In the genomic region with DNA sequence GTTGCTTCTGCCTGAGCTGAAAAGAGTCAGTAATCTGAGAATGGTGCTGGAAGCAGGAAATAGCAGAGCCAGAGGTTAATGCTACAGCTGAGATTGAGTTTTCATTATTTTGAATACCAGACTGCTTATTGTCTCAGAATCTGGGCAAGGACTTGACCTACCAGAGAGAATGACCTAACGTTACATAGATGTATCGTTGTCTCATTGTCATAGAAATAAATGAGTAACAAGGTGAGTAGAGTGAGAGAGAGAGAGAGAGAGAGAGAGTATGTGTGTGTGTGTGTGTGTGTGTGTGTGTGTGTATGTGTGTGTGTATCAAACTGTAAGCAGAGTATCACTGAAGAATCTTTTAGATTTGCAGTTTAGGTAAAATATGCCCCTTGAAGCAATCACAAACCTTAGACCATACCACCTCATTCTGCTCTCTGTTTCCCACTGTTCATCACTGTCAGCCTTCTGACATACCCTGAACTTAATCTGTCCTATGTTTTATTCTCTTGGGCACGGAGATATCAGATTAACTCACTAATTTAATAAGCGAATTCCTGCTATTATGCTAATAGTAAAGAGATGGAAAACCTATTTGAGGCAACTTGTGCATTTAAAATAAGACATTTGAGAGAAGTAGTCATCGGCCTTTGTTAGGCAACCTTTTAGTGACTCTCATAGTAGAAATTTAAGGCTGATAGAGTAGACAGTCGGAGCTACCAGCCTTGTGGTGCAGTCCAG, we compare ENCODE assay signal across 1 cellular context.
A peak's percentile ranks its signal among the peaks of the same experiment; 100 is the strongest.
TF ChIP-seq lines count a peak whose summit lies in the region.

No MANE protein-coding gene starts in this region.

TF ChIP-seq in SK-N-SH, 30 proteins besides CTCF, POLR2A, EP300 and RAD21 (continued from another document):
- TF ChIP-seq TEAD4 (IDR thresholded peaks at IDR 0.05; ENCODE audit: borderline replicate concordance, insufficient read depth) (peak; percentile 93; the same call in 1 of the 2 replicates), SMC3 (IDR thresholded peaks at IDR 0.05; ENCODE audit: low read depth, low read length) (no peak), NFIC (IDR thresholded peaks at IDR 0.05; ENCODE audit: borderline replicate concordance) (peak; percentile 89), FOSL2 (IDR thresholded peaks at IDR 0.05; ENCODE audit: borderline replicate concordance, low read depth) (peak; percentile 87), RFX5 (IDR thresholded peaks at IDR 0.05; ENCODE audit: low read length) (0 out of 2 replicates have a peak, but pooled peaks have one; percentile 11), FOXM1 (IDR thresholded peaks at IDR 0.05; ENCODE audit: low read depth) (peak; percentile 85; the same call in 1 of the 2 replicates), RXRA (IDR thresholded peaks at IDR 0.05; ENCODE audit: borderline replicate concordance, low read depth) (peak; percentile 96), RCOR1 (IDR thresholded peaks at IDR 0.05; ENCODE audit: low read length) (peak; percentile 33), MEF2A (IDR thresholded peaks at IDR 0.05; ENCODE audit: borderline replicate concordance, low read depth) (peak; percentile 83), REST (IDR thresholded peaks at IDR 0.05; ENCODE audit: low read depth, low read length) (peak; percentile 31; the same call in 1 of the 2 replicates), JUND (IDR thresholded peaks at IDR 0.05) (peak; percentile 95), GABPA (IDR thresholded peaks at IDR 0.05; ENCODE audit: low read depth) (peak; percentile 38; the same call in 1 of the 2 replicates), ELF1 (IDR thresholded peaks at IDR 0.05) (peak; percentile 61; the same call in 1 of the 2 replicates), TCF12 (IDR thresholded peaks at IDR 0.05) (peak; percentile 93)
- TF ChIP-seq, protein P1, sequence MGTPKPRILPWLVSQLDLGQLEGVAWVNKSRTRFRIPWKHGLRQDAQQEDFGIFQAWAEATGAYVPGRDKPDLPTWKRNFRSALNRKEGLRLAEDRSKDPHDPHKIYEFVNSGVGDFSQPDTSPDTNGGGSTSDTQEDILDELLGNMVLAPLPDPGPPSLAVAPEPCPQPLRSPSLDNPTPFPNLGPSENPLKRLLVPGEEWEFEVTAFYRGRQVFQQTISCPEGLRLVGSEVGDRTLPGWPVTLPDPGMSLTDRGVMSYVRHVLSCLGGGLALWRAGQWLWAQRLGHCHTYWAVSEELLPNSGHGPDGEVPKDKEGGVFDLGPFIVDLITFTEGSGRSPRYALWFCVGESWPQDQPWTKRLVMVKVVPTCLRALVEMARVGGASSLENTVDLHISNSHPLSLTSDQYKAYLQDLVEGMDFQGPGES (IDR thresholded peaks at IDR 0.05; ENCODE audit: low read depth, low read length): no peak
- TF ChIP-seq, protein P2, sequence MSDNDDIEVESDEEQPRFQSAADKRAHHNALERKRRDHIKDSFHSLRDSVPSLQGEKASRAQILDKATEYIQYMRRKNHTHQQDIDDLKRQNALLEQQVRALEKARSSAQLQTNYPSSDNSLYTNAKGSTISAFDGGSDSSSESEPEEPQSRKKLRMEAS (IDR thresholded peaks at IDR 0.05; ENCODE audit: low read depth): peak; percentile 86
- TF ChIP-seq, protein P3, sequence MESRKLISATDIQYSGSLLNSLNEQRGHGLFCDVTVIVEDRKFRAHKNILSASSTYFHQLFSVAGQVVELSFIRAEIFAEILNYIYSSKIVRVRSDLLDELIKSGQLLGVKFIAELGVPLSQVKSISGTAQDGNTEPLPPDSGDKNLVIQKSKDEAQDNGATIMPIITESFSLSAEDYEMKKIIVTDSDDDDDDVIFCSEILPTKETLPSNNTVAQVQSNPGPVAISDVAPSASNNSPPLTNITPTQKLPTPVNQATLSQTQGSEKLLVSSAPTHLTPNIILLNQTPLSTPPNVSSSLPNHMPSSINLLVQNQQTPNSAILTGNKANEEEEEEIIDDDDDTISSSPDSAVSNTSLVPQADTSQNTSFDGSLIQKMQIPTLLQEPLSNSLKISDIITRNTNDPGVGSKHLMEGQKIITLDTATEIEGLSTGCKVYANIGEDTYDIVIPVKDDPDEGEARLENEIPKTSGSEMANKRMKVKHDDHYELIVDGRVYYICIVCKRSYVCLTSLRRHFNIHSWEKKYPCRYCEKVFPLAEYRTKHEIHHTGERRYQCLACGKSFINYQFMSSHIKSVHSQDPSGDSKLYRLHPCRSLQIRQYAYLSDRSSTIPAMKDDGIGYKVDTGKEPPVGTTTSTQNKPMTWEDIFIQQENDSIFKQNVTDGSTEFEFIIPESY (IDR thresholded peaks at IDR 0.05; ENCODE audit: borderline replicate concordance, low read depth): peak; percentile 82; the same call in 1 of the 2 replicates
- TF ChIP-seq, protein P4, sequence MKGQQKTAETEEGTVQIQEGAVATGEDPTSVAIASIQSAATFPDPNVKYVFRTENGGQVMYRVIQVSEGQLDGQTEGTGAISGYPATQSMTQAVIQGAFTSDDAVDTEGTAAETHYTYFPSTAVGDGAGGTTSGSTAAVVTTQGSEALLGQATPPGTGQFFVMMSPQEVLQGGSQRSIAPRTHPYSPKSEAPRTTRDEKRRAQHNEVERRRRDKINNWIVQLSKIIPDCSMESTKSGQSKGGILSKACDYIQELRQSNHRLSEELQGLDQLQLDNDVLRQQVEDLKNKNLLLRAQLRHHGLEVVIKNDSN (IDR thresholded peaks at IDR 0.05; ENCODE audit: borderline replicate concordance, low read depth): no peak
